ENCODE assay signal across 2 cellular contexts in the genomic region with DNA sequence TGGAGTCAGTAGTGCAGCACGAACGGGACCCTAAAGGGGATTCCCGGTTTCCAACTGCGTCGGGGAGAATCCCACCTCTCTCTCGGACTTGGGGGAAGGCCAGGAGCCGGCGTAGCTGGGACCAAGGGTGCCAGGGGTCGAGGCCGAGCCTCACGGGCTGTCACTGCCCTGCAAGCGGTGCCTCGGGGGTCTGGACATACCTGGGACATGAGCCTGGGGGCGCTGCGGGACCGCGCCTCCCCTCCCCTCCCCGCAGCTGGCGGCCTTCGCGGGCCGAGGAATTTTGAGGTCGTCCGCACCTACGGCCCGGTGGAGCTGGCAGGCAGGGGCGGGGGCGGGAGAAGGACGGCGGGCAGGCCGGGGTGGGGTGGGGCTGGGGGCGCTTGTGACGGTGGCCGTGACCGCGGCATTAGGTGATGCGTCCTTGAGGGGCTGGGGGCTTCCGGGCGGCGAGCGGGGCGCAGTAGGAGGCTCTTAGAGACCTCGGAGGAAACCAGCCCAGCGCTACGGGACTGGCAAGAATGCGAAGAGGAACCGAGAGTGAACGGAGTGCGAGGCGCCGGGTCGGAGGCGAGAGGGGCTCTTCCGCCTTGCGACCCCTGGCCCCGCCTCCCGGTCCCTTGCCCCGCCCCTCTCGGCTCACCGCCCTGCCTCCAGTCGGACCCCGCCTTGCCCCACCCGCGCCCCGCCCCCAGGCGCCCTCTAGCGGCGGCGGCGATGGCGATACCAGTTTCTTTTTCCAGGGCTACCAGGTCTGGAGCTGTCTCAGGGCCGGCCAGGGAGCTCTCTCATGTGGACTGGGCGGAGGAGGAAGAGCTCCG.
TF ChIP-seq lines count a peak whose summit lies in the region.

No MANE protein-coding gene starts in this region.

TF ChIP-seq in A549, 52 proteins besides CTCF, POLR2A, EP300 and RAD21:
- TF ChIP-seq HDAC2 (IDR thresholded peaks at IDR 0.05) (no peak), SMC3 (IDR thresholded peaks at IDR 0.05) (peak; percentile 36; the same call in 1 of the 3 replicates), HEYL (CRISPR knock-in tag; IDR thresholded peaks at IDR 0.05) (no peak), CBX2 (IDR thresholded peaks at IDR 0.05; ENCODE audit: borderline replicate concordance, low read depth) (no peak), ZSCAN20 (CRISPR knock-in tag; IDR thresholded peaks at IDR 0.05) (no peak), JUN (IDR thresholded peaks at IDR 0.05) (peak in 1 of 2 experiments; percentile 52; a peak in 2 of 5 replicates)
- TF ChIP-seq, protein P1, sequence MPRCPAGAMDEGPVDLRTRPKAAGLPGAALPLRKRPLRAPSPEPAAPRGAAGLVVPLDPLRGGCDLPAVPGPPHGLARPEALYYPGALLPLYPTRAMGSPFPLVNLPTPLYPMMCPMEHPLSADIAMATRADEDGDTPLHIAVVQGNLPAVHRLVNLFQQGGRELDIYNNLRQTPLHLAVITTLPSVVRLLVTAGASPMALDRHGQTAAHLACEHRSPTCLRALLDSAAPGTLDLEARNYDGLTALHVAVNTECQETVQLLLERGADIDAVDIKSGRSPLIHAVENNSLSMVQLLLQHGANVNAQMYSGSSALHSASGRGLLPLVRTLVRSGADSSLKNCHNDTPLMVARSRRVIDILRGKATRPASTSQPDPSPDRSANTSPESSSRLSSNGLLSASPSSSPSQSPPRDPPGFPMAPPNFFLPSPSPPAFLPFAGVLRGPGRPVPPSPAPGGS (IDR thresholded peaks at IDR 0.05) = peak; percentile 30; the same call in 1 of the 3 replicates
- TF ChIP-seq, protein P2, sequence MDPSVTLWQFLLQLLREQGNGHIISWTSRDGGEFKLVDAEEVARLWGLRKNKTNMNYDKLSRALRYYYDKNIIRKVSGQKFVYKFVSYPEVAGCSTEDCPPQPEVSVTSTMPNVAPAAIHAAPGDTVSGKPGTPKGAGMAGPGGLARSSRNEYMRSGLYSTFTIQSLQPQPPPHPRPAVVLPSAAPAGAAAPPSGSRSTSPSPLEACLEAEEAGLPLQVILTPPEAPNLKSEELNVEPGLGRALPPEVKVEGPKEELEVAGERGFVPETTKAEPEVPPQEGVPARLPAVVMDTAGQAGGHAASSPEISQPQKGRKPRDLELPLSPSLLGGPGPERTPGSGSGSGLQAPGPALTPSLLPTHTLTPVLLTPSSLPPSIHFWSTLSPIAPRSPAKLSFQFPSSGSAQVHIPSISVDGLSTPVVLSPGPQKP (IDR thresholded peaks at IDR 0.05; ENCODE audit: low read depth, low read length) = no peak
- TF ChIP-seq, protein P3, sequence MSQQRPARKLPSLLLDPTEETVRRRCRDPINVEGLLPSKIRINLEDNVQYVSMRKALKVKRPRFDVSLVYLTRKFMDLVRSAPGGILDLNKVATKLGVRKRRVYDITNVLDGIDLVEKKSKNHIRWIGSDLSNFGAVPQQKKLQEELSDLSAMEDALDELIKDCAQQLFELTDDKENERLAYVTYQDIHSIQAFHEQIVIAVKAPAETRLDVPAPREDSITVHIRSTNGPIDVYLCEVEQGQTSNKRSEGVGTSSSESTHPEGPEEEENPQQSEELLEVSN (IDR thresholded peaks at IDR 0.05; ENCODE audit: borderline replicate concordance, low read depth) = 0 out of 2 replicates have a peak, but pooled peaks have one; percentile 29

TF ChIP-seq in GM12878, 131 proteins besides CTCF, POLR2A, EP300 and RAD21 (continues in another document):
- no peak for TF ChIP-seq MEF2B (IDR thresholded peaks at IDR 0.05; ENCODE audit: partially characterized antibody, poor library complexity, severe bottlenecking)
- TF ChIP-seq, protein P4, sequence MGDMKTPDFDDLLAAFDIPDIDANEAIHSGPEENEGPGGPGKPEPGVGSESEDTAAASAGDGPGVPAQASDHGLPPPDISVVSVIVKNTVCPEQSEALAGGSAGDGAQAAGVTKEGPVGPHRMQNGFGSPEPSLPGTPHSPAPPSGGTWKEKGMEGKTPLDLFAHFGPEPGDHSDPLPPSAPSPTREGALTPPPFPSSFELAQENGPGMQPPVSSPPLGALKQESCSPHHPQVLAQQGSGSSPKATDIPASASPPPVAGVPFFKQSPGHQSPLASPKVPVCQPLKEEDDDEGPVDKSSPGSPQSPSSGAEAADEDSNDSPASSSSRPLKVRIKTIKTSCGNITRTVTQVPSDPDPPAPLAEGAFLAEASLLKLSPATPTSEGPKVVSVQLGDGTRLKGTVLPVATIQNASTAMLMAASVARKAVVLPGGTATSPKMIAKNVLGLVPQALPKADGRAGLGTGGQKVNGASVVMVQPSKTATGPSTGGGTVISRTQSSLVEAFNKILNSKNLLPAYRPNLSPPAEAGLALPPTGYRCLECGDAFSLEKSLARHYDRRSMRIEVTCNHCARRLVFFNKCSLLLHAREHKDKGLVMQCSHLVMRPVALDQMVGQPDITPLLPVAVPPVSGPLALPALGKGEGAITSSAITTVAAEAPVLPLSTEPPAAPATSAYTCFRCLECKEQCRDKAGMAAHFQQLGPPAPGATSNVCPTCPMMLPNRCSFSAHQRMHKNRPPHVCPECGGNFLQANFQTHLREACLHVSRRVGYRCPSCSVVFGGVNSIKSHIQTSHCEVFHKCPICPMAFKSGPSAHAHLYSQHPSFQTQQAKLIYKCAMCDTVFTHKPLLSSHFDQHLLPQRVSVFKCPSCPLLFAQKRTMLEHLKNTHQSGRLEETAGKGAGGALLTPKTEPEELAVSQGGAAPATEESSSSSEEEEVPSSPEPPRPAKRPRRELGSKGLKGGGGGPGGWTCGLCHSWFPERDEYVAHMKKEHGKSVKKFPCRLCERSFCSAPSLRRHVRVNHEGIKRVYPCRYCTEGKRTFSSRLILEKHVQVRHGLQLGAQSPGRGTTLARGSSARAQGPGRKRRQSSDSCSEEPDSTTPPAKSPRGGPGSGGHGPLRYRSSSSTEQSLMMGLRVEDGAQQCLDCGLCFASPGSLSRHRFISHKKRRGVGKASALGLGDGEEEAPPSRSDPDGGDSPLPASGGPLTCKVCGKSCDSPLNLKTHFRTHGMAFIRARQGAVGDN (IDR thresholded peaks at IDR 0.05) = 0 out of 2 replicates have a peak, but pooled peaks have one; percentile 57
- no peak for TF ChIP-seq SMAD1 (IDR thresholded peaks at IDR 0.05; ENCODE audit: low read depth, partially characterized antibody)
- peak; percentile 79 for TF ChIP-seq SPI1 (IDR thresholded peaks at IDR 0.05; ENCODE audit: borderline replicate concordance, insufficient read depth, low read depth, low read length)
- no peak; the same call in 1 of the 2 replicates for TF ChIP-seq TARDBP (IDR thresholded peaks at IDR 0.05; ENCODE audit: borderline replicate concordance)
- no peak for TF ChIP-seq ESRRA (IDR thresholded peaks at IDR 0.05; ENCODE audit: low read length)
- no peak for TF ChIP-seq MTA3 (IDR thresholded peaks at IDR 0.05; ENCODE audit: borderline replicate concordance, low read length)
- TF ChIP-seq, protein P5, sequence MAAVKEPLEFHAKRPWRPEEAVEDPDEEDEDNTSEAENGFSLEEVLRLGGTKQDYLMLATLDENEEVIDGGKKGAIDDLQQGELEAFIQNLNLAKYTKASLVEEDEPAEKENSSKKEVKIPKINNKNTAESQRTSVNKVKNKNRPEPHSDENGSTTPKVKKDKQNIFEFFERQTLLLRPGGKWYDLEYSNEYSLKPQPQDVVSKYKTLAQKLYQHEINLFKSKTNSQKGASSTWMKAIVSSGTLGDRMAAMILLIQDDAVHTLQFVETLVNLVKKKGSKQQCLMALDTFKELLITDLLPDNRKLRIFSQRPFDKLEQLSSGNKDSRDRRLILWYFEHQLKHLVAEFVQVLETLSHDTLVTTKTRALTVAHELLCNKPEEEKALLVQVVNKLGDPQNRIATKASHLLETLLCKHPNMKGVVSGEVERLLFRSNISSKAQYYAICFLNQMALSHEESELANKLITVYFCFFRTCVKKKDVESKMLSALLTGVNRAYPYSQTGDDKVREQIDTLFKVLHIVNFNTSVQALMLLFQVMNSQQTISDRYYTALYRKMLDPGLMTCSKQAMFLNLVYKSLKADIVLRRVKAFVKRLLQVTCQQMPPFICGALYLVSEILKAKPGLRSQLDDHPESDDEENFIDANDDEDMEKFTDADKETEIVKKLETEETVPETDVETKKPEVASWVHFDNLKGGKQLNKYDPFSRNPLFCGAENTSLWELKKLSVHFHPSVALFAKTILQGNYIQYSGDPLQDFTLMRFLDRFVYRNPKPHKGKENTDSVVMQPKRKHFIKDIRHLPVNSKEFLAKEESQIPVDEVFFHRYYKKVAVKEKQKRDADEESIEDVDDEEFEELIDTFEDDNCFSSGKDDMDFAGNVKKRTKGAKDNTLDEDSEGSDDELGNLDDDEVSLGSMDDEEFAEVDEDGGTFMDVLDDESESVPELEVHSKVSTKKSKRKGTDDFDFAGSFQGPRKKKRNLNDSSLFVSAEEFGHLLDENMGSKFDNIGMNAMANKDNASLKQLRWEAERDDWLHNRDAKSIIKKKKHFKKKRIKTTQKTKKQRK (IDR thresholded peaks at IDR 0.05; ENCODE audit: low read depth, low read length) = no peak
- no peak for TF ChIP-seq RBBP5 (conservative IDR thresholded peaks at IDR 0.05)
- no peak for TF ChIP-seq MEF2A (IDR thresholded peaks at IDR 0.05; ENCODE audit: insufficient read depth, low read depth, low read length)
- no peak for TF ChIP-seq NFXL1 (IDR thresholded peaks at IDR 0.05; ENCODE audit: borderline replicate concordance)
- TF ChIP-seq RELA (IDR thresholded peaks at IDR 0.05; ENCODE audit: borderline replicate concordance, partially characterized antibody) = no peak
- peak; percentile 41; the same call in 1 of the 2 replicates for TF ChIP-seq LARP7 (IDR thresholded peaks at IDR 0.05)
- 0 out of 2 replicates have a peak, but pooled peaks have one; percentile 41 for TF ChIP-seq DPF2 (IDR thresholded peaks at IDR 0.05)
- TF ChIP-seq STAT3 (IDR thresholded peaks at IDR 0.05; ENCODE audit: low read depth, low read length) = no peak
- TF ChIP-seq, protein P6, sequence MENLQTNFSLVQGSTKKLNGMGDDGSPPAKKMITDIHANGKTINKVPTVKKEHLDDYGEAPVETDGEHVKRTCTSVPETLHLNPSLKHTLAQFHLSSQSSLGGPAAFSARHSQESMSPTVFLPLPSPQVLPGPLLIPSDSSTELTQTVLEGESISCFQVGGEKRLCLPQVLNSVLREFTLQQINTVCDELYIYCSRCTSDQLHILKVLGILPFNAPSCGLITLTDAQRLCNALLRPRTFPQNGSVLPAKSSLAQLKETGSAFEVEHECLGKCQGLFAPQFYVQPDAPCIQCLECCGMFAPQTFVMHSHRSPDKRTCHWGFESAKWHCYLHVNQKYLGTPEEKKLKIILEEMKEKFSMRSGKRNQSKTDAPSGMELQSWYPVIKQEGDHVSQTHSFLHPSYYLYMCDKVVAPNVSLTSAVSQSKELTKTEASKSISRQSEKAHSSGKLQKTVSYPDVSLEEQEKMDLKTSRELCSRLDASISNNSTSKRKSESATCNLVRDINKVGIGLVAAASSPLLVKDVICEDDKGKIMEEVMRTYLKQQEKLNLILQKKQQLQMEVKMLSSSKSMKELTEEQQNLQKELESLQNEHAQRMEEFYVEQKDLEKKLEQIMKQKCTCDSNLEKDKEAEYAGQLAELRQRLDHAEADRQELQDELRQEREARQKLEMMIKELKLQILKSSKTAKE (IDR thresholded peaks at IDR 0.05; ENCODE audit: low read depth, poor library complexity, severe bottlenecking) = no peak
- no peak for TF ChIP-seq YBX1 (IDR thresholded peaks at IDR 0.05)
- TF ChIP-seq, protein P7, sequence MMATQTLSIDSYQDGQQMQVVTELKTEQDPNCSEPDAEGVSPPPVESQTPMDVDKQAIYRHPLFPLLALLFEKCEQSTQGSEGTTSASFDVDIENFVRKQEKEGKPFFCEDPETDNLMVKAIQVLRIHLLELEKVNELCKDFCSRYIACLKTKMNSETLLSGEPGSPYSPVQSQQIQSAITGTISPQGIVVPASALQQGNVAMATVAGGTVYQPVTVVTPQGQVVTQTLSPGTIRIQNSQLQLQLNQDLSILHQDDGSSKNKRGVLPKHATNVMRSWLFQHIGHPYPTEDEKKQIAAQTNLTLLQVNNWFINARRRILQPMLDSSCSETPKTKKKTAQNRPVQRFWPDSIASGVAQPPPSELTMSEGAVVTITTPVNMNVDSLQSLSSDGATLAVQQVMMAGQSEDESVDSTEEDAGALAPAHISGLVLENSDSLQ (IDR thresholded peaks at IDR 0.05) = no peak
- no peak for TF ChIP-seq NR2C1 (IDR thresholded peaks at IDR 0.05)
- TF ChIP-seq, protein P8, sequence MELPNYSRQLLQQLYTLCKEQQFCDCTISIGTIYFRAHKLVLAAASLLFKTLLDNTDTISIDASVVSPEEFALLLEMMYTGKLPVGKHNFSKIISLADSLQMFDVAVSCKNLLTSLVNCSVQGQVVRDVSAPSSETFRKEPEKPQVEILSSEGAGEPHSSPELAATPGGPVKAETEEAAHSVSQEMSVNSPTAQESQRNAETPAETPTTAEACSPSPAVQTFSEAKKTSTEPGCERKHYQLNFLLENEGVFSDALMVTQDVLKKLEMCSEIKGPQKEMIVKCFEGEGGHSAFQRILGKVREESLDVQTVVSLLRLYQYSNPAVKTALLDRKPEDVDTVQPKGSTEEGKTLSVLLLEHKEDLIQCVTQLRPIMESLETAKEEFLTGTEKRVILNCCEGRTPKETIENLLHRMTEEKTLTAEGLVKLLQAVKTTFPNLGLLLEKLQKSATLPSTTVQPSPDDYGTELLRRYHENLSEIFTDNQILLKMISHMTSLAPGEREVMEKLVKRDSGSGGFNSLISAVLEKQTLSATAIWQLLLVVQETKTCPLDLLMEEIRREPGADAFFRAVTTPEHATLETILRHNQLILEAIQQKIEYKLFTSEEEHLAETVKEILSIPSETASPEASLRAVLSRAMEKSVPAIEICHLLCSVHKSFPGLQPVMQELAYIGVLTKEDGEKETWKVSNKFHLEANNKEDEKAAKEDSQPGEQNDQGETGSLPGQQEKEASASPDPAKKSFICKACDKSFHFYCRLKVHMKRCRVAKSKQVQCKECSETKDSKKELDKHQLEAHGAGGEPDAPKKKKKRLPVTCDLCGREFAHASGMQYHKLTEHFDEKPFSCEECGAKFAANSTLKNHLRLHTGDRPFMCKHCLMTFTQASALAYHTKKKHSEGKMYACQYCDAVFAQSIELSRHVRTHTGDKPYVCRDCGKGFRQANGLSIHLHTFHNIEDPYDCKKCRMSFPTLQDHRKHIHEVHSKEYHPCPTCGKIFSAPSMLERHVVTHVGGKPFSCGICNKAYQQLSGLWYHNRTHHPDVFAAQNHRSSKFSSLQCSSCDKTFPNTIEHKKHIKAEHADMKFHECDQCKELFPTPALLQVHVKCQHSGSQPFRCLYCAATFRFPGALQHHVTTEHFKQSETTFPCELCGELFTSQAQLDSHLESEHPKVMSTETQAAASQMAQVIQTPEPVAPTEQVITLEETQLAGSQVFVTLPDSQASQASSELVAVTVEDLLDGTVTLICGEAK (IDR thresholded peaks at IDR 0.05; ENCODE audit: borderline replicate concordance) = peak; percentile 79
